In the genomic region with DNA sequence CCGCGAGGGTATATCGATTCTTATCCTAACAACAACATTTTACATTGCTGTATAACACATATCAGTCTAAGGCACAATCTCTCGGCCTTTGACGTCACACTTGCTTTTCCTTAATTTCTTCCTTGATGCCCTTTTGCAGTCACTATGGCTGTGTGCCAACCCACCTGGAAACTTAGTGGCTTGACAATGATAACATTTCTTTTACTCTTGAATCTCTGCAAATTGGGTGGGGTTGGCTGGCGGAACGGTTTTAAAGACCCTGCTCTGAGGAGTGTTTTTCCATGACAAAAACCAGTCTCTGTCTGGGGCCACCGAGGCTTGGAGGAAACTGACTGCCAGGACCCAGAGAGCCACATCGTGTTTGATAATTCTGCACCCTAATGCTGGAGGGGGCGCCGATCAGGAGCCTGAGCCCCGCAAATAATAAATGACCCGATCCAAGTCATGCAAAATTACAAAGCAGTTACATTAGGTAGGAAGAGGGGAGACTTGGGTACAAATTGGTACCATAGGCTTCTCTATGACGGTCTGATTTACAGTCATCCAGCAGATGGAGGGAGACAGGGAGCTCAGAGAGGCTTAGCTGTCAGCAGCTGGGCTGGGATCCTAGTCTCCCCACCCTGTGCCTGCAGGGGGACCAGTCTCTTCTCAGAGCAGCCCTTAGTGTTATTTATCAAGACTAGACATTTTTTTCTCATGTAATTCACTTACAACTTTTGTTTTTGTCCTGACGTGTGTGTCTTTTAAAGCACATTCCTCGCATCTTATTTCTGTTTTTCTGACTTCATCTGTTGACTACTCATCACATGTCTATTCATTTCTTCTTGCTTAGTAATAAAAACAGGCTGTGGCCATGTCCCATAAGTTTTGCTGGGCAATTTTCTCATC, we compare ENCODE assay signal across 8 cellular contexts.
DNase-seq lines count a peak whose midpoint lies in the region; ATAC-seq, FAIRE-seq and TF ChIP-seq lines count a peak whose summit lies in the region.

No MANE protein-coding gene starts in this region.

- no peaks in the 10 kb centered on the region for H3K27me3 Mint-ChIP-seq in activated naive CD8-positive, alpha-beta T cell treated with anti-CD3 and anti-CD28 coated beads, Interleukin-2, amount 50 U/mL, for 24 hours

- H3K9me3 Mint-ChIP-seq in activated naive CD8-positive, alpha-beta T cell treated with anti-CD3 and anti-CD28 coated beads, Interleukin-2, amount 50 U/mL, for 24 hours = no peaks in the 10 kb centered on the region

- FAIRE-seq in H54 (lab: Jason Lieb, UNC) = peak; percentile 80

- in situ Hi-C loops in ACHN (cut with HindIII; ENCODE audit: low pct_ligation_motif_present, low pct_unique_long_range_greater_than_20kb, low sequenced_read_pairs) = no loop called here

- no peaks in the 10 kb centered on the region for H3K36me3 Mint-ChIP-seq in activated naive CD8-positive, alpha-beta T cell treated with anti-CD3 and anti-CD28 coated beads, Interleukin-2, amount 50 U/mL, for 24 hours (ENCODE audit: low read depth)

- H3K27ac Mint-ChIP-seq in activated naive CD8-positive, alpha-beta T cell treated with anti-CD3 and anti-CD28 coated beads, Interleukin-2, amount 50 U/mL, for 24 hours = peak overlapping the region; percentile 61

- peaks cover 67% of the 10 kb centered on the region for H3K4me1 Mint-ChIP-seq in activated naive CD8-positive, alpha-beta T cell treated with anti-CD3 and anti-CD28 coated beads, Interleukin-2, amount 50 U/mL, for 24 hours

- no peak for TF ChIP-seq POLR2A in H54 (IDR thresholded peaks at IDR 0.05; ENCODE audit: low read depth, low read length)

- H3K4me3 Mint-ChIP-seq in activated naive CD8-positive, alpha-beta T cell treated with anti-CD3 and anti-CD28 coated beads, Interleukin-2, amount 50 U/mL, for 24 hours = peak overlapping the region; percentile 42

- DNase-seq in ACHN (peak; percentile 6), H54 (ENCODE audit: insufficient read length, low spot score) (no peak), iris pigment epithelial cell (ENCODE audit: low read depth) (peak; percentile 96)
- no peak for DNase-seq in activated naive CD8-positive, alpha-beta T cell treated with anti-CD3 and anti-CD28 coated beads, Interleukin-2, amount 50 U/mL, for 24 hours
- no peak for DNase-seq in stimulated activated CD4-positive, alpha-beta T cell treated with anti-CD3 and anti-CD28 coated beads, Interleukin-15, amount 100 ng/mL, for 24 hours

- ATAC-seq in activated naive CD8-positive, alpha-beta T cell treated with anti-CD3 and anti-CD28 coated beads, Interleukin-2, amount 50 U/mL, for 24 hours = no peak
- no peak for ATAC-seq in GM18873 (IDR thresholded peaks at IDR 0.05; ENCODE audit: low FRiP score, unreplicated experiment)
- no peak for ATAC-seq in GM21717 (IDR thresholded peaks at IDR 0.05; ENCODE audit: unreplicated experiment)
- no peak for ATAC-seq in HG03378 (IDR thresholded peaks at IDR 0.05; ENCODE audit: unreplicated experiment)

Comparison
In these comparisons a context has a peak if more than half of its experiments do, and no peak if none do; other contexts are left out.
1. DNase-seq: peak in ACHN (single experiment) and iris pigment epithelial cell (single experiment); none in H54 (single experiment), activated naive CD8-positive, alpha-beta T cell treated with anti-CD3 and anti-CD28 coated beads, Interleukin-2, amount 50 U/mL, for 24 hours (single experiment) and stimulated activated CD4-positive, alpha-beta T cell treated with anti-CD3 and anti-CD28 coated beads, Interleukin-15, amount 100 ng/mL, for 24 hours (single experiment).